8 cellular contexts compared by ENCODE assay signal in genomic region chr3:50358927-50359759, GRCh38. TPM values are rescaled to one million over a fixed set of nuclear protein-coding genes. Genes with fewer than 3 reads are reported as not detected.
DNase-seq lines count a peak whose midpoint lies in the region; ATAC-seq and TF ChIP-seq lines count a peak whose summit lies in the region.

Gene TMEM115, minus strand, starts transcription at chr3:50359521. Its CDS starts 458 bp downstream, at chr3:50359063.

- H3K27ac ChIP-seq in temporal lobe (ENCODE audit: low read depth, low read length) = peak within 1 kb of the TSS; percentile 69

- POLR2A ChIA-PET in GM10248 (lab: Yijun Ruan, JAX) = no interaction called here

- DNase-seq in GM10248 (ENCODE audit: extremely low spot score) (peak; percentile 98), NCI-H1105 (lab: John Stamatoyannopoulos, UW) (peak; percentile 87), SKM-1 treated with dmso at 0.1 percent for 144 hours (lab: John Stamatoyannopoulos, UW; ENCODE audit: unreplicated experiment) (peak; percentile 98), glomerular endothelial cell (ENCODE audit: extremely low read depth, low read depth, low spot score) (peak; percentile 88), occipital lobe (lab: John Stamatoyannopoulos, UW) (peak; percentile 99)

- no peak for TF ChIP-seq CTCF in GM10248 (IDR thresholded peaks at IDR 0.05; ENCODE audit: control extremely low read depth, extremely low read depth, low read depth, missing control alignments)

- H3K4me1 Mint-ChIP-seq in activated naive CD8-positive, alpha-beta T cell (ENCODE audit: low read depth) = peaks cover 36% of the 10 kb centered on the region

- ATAC-seq in HG02623 (IDR thresholded peaks at IDR 0.05; ENCODE audit: unreplicated experiment) = peak; percentile 99

- H3K4me3 Mint-ChIP-seq in activated naive CD8-positive, alpha-beta T cell = peak within 1 kb of the TSS; percentile 95

- CTCF ChIA-PET in GM10248 (lab: Yijun Ruan, JAX) = interaction anchor here (1.5 kb wide), 1 partner anchor 10 kb away, joined by 3 read pairs; no protein-coding TSS in a partner anchor

- H3K9me3 Mint-ChIP-seq in activated naive CD8-positive, alpha-beta T cell (ENCODE audit: low read depth) = no peaks in the 10 kb centered on the region

- H3K27me3 Mint-ChIP-seq in activated naive CD8-positive, alpha-beta T cell = no peaks in the 10 kb centered on the region

- peaks cover 3% of the 10 kb centered on the region for H3K36me3 Mint-ChIP-seq in activated naive CD8-positive, alpha-beta T cell

- H3K27ac Mint-ChIP-seq in activated naive CD8-positive, alpha-beta T cell = peak within 1 kb of the TSS; percentile 91

RNA-seq across cellular contexts. Expression of gene TMEM115, which starts in this region (rescaled TPM):
- total RNA-seq in glomerular endothelial cell (67.2 and 77.0 TPM in 2 replicates), occipital lobe (19.8 TPM), temporal lobe (11.6 TPM)

Comparison
In these comparisons a context has a peak if more than half of its experiments do, and no peak if none do; other contexts are left out.
1. Peak in every context shown above with its lines: DNase-seq, ATAC-seq and H3K27ac ChIP-seq.